Comparison of ENCODE assay signal across 9 cellular contexts in genomic region chr19:18233224-18233825, GRCh38. TPM values are rescaled to one million over a fixed set of nuclear protein-coding genes. Genes with fewer than 3 reads are reported as not detected.
DNase-seq lines count a peak whose midpoint lies in the region; ATAC-seq and TF ChIP-seq lines count a peak whose summit lies in the region.
"Had no signal": no experiment of that assay in that cellular context is flagged by ENCODE, and none has a peak within 500 bp of the region (broad histone marks: within the 10 kb centered on the region; RNA-seq: fewer than 3 reads in every experiment).

No MANE protein-coding gene starts in this region.

- TF ChIP-seq POLR2A in testis (IDR thresholded peaks at IDR 0.05), result no peak

- no peaks in the 10 kb centered on the region for H3K36me3 ChIP-seq in NT2/D1 (ENCODE audit: insufficient read depth, insufficient read length, low read length)
- H3K36me3 ChIP-seq in testis (ENCODE audit: low read depth, missing control alignments), result no peaks in the 10 kb centered on the region

- CTCF ChIA-PET in activated naive CD4-positive, alpha-beta T cell treated with anti-CD3 and anti-CD28 coated beads, Interleukin-2, amount 10 ng/mL, durations not matched to agents 7 days and 5 days (lab: Charles Lee), result interaction anchor here (0.5 to 1.4 kb wide), 6 partner anchors 8 to 278 kb away, joined by 3 to 8 read pairs (median 3); no protein-coding TSS in a partner anchor

- peak overlapping the region; percentile 42 for H3K4me3 ChIP-seq in NT2/D1 (ENCODE audit: insufficient read length, low read depth)
- peak overlapping the region; percentile 25 to 30 for H3K4me3 ChIP-seq in testis

- H3K27me3 Mint-ChIP-seq in activated naive CD4-positive, alpha-beta T cell treated with anti-CD3 and anti-CD28 coated beads, Interleukin-2, amount 10 ng/mL, durations not matched to agents 7 days and 5 days, result peaks cover 67% of the 10 kb centered on the region

- H3K27ac ChIP-seq in testis, result no peak overlapping the region

- H3K27ac Mint-ChIP-seq in activated naive CD4-positive, alpha-beta T cell treated with anti-CD3 and anti-CD28 coated beads, Interleukin-2, amount 10 ng/mL, durations not matched to agents 7 days and 5 days, result no peak overlapping the region

- peaks cover 5% of the 10 kb centered on the region for H3K9me3 Mint-ChIP-seq in activated naive CD4-positive, alpha-beta T cell treated with anti-CD3 and anti-CD28 coated beads, Interleukin-2, amount 10 ng/mL, durations not matched to agents 7 days and 5 days

- peak; percentile 32 for DNase-seq in NCI-H2171 treated with DMSO at 0.1 percent for 48 hours (lab: John Stamatoyannopoulos, UW)
- no peak for DNase-seq in NCI-H2171 (lab: John Stamatoyannopoulos, UW)
- peak; percentile 78 for DNase-seq in NT2/D1 (ENCODE audit: low read depth, low spot score)
- peak; percentile 81 for DNase-seq in activated naive CD4-positive, alpha-beta T cell treated with anti-CD3 and anti-CD28 coated beads, Interleukin-2, amount 10 ng/mL, durations not matched to agents 7 days and 5 days
- peak; percentile 92 for DNase-seq in iPS-NIHi7 (ENCODE audit: extremely low spot score)
- peak; percentile 59 for DNase-seq in testis

- ATAC-seq in HG03097 (IDR thresholded peaks at IDR 0.05; ENCODE audit: low FRiP score, unreplicated experiment) (no peak), HG03159 (IDR thresholded peaks at IDR 0.05; ENCODE audit: unreplicated experiment) (no peak)
- ATAC-seq: Panc1 had no signal

- no peak overlapping the region for H3K4me3 Mint-ChIP-seq in activated naive CD4-positive, alpha-beta T cell treated with anti-CD3 and anti-CD28 coated beads, Interleukin-2, amount 10 ng/mL, durations not matched to agents 7 days and 5 days

- WGBS in testis, 2 donors, result 13 to 14% methylated on average over 23 to 37 of the region's 37 CpGs

- H3K27me3 ChIP-seq in NT2/D1 (ENCODE audit: insufficient read depth, insufficient read length), result peaks cover 20% of the 10 kb centered on the region
- no peaks in the 10 kb centered on the region for H3K27me3 ChIP-seq in testis

- intact Hi-C loops in testis (cut with DNase I; ENCODE audit: low total_unique reads), result no loop called here

- no peaks in the 10 kb centered on the region for H3K36me3 Mint-ChIP-seq in activated naive CD4-positive, alpha-beta T cell treated with anti-CD3 and anti-CD28 coated beads, Interleukin-2, amount 10 ng/mL, durations not matched to agents 7 days and 5 days

- peaks cover 5% of the 10 kb centered on the region for H3K4me1 Mint-ChIP-seq in activated naive CD4-positive, alpha-beta T cell treated with anti-CD3 and anti-CD28 coated beads, Interleukin-2, amount 10 ng/mL, durations not matched to agents 7 days and 5 days

- no peak for TF ChIP-seq CTCF in testis (IDR thresholded peaks at IDR 0.05)

- no peaks in the 10 kb centered on the region for H3K9me3 ChIP-seq in NT2/D1 (ENCODE audit: insufficient read depth, low read length)
- H3K9me3 ChIP-seq in testis, result no peaks in the 10 kb centered on the region

- peak overlapping the region; percentile 2 for H3K9ac ChIP-seq in NT2/D1 (ENCODE audit: insufficient read length, low read depth)

- H3K4me1 ChIP-seq in NT2/D1 (ENCODE audit: insufficient read depth, insufficient read length), result peaks cover 14% of the 10 kb centered on the region
- H3K4me1 ChIP-seq in testis, result peaks cover 9% of the 10 kb centered on the region

RNA-seq across cellular contexts. Expression of gene PDE4C, which starts 7.1 kb away (rescaled TPM):
- total RNA-seq in testis, result 10 to 100 TPM in 1 of 2 donors, 1 to 10 TPM in 1; 7.1 to 19.5 TPM
- polyA plus RNA-seq in testis (ENCODE audit: insufficient read depth, low read depth, low replicate concordance), result 5.7 TPM

RNA-seq across cellular contexts. Expression of gene RAB3A, which starts 29.5 kb away (rescaled TPM):
- 1 to 10 TPM; 2.8 to 4.6 TPM for total RNA-seq in testis
- polyA plus RNA-seq in testis (ENCODE audit: insufficient read depth, low read depth, low replicate concordance), result 6.3 TPM

RNA-seq across cellular contexts. Expression of gene MPV17L2, which starts 40.3 kb away (rescaled TPM):
- 10 to 100 TPM; 15.2 to 15.8 TPM for total RNA-seq in testis
- polyA plus RNA-seq in testis (ENCODE audit: insufficient read depth, low read depth, low replicate concordance), result 11.2 TPM

RNA-seq across cellular contexts. Expression of gene IQCN, which starts 40.9 kb away (rescaled TPM):
- total RNA-seq in testis, result 10 to 100 TPM; 30.1 to 62.3 TPM
- polyA plus RNA-seq in testis (ENCODE audit: insufficient read depth, low read depth, low replicate concordance), result 88.1 TPM

RNA-seq across cellular contexts. Expression of gene JUND, which starts 48.1 kb away (rescaled TPM):
- total RNA-seq in testis, result 100 to 1,000 TPM; 615 to 654 TPM
- polyA plus RNA-seq in testis (ENCODE audit: insufficient read depth, low read depth, low replicate concordance), result 96.4 TPM
